In the genomic region with DNA sequence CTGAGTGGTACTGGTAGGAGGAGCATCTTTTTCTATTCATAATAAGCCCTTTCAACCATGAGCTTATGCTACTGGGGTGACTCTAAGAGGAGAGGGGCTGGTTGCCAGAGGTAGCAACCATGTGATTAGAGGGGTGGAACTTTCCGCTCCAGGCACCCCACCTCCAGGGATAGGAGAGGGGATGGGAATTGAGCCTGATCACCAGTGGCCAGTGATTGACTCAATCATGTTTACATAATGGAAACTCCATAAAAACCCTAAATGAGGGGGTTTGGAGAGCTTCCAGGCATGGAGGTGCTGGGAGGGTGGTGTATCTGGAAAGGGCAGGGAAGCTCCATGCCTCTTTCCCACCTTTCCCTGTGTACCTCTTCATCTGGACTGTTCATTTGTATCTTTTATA, we compare ENCODE assay signal across 16 cellular contexts.
"Had no signal": no experiment of that assay in that cellular context is flagged by ENCODE, and none has a peak within 500 bp of the region (broad histone marks: within the 10 kb centered on the region; RNA-seq: fewer than 3 reads in every experiment).

No MANE protein-coding gene starts in this region.

- H3K27ac ChIP-seq: colonic mucosa, hepatocyte, neural progenitor cell, pancreas, stomach, thoracic aorta, transverse colon had no signal

- ATAC-seq: left colon, natural killer cell, pancreas had no signal

- H3K27me3 ChIP-seq: colonic mucosa, hepatocyte, neural progenitor cell, pancreas, right lobe of liver, stomach, transverse colon had no signal

- DNase-seq: colonic mucosa; dermis blood vessel endothelial cell; foreskin melanocyte; left colon; natural killer cell; nucleus accumbens; pancreas; stimulated activated naive CD4-positive, alpha-beta T cell; stomach; substantia nigra; transverse colon had no signal

- H3K4me3 ChIP-seq: colonic mucosa, hepatocyte, neural progenitor cell, pancreas, right lobe of liver, skin epidermis, stomach, thoracic aorta, transverse colon had no signal

- H3K9me3 ChIP-seq: colonic mucosa, pancreas, right lobe of liver, stomach, thoracic aorta, transverse colon had no signal

- H3K4me1 ChIP-seq: colonic mucosa, neural progenitor cell, pancreas, transverse colon had no signal

- H3K36me3 ChIP-seq: colonic mucosa, neural progenitor cell, pancreas, right lobe of liver, stomach, thoracic aorta, transverse colon had no signal
